Comparison of ENCODE assay signal across 8 cellular contexts in the genomic region with DNA sequence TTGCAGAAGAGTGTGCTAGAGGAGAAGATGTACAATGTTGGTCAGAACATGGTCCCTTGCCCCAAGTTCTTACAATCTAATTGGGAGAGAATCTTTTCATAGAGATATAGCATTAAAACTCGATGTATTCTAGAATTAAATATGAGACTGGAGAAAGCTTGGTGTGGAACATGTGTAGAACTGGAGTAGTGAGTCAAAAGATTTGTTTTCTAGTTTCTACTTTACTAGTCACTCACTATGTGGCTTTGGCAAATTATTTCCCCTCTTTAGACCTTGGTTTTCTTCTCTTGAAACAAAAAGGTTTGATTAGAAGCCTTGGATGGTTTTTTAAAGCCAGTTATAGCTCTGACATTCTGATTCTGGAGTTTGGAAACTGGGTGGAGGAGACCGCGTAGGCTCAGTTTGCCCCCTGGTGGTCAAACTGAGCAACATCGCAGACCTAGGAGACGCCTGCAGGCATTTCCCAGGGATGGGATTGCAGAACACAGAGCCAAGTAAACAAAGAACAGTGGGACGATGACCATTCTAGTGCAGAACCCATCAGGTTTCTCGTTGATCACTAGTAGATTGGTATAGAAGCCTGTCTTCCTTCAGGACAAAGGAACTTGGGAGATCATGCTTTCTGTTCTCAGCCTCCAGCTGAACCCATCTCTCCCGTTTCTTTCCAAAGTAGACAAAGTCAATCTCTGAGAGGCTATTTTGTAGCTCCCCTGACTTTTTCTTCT. TPM values are rescaled to one million over a fixed set of nuclear protein-coding genes. Genes with fewer than 3 reads are reported as not detected.
DNase-seq lines count a peak whose midpoint lies in the region; ATAC-seq and TF ChIP-seq lines count a peak whose summit lies in the region.
"Had no signal": no experiment of that assay in that cellular context is flagged by ENCODE, and none has a peak within 500 bp of the region (broad histone marks: within the 10 kb centered on the region; RNA-seq: fewer than 3 reads in every experiment).

No MANE protein-coding gene starts in this region.

- H2BK20ac ChIP-seq in IMR-90 (ENCODE audit: low read depth, low read length), result no peak overlapping the region

- no peak overlapping the region for H2AK5ac ChIP-seq in IMR-90 (ENCODE audit: low read depth, low read length)

- peaks cover 10% of the 10 kb centered on the region for H3K9me1 ChIP-seq in IMR-90 (ENCODE audit: insufficient read depth, low read length)

- H4K5ac ChIP-seq in IMR-90 (ENCODE audit: low read depth, low read length), result no peak overlapping the region

- 29% methylated on average over 6 of the region's 8 CpGs; no CpG with 5 or more reads in 1 of the 2 experiments for WGBS in IMR-90 (ENCODE audit: extremely low coverage in 2 of 2, insufficient read length in 1 of 2), 2 experiments
- 15 to 17% methylated on average over 8 of the region's 8 CpGs for WGBS in body of pancreas, 2 donors

- dilution Hi-C loops in IMR-90 (cut with HindIII; ENCODE audit: low sequenced_read_pairs, unreplicated experiment), result loop anchor here (25.0 kb wide), 1 partner anchor 127 kb away; no protein-coding TSS in a partner anchor

- H3K56ac ChIP-seq in IMR-90 (ENCODE audit: extremely low read depth, insufficient read depth, low read length), result no peak overlapping the region

- TF ChIP-seq CTCF in IMR-90 (conservative IDR thresholded peaks at IDR 0.05; ENCODE audit: low read depth, low read length) (peak; percentile 91), body of pancreas (IDR thresholded peaks at IDR 0.05) (peak; percentile 73 to 88 (median 79))

- H3K79me1 ChIP-seq in IMR-90 (ENCODE audit: low read depth in 1 of 2, low read length in 2 of 2), result peaks cover 0 to 6% of the 10 kb centered on the region in 2 experiments; a peak in 1 of 4 replicates

- H2BK120ac ChIP-seq in IMR-90 (ENCODE audit: low read depth, low read length), result no peak overlapping the region

- BruUV-seq in IMR-90 (replicated peaks; lab: Mats Ljungman, UMichigan), result no TSS peak

- peak; percentile 90 for TF ChIP-seq RAD21 in IMR-90 (IDR thresholded peaks at IDR 0.05; ENCODE audit: low read length)

- CTCF ChIA-PET in IMR-90 (lab: Yijun Ruan, JAX), result interaction anchor here (0.6 to 2.0 kb wide), 19 partner anchors 10 to 167 kb away, joined by 3 to 10 read pairs (median 3); no protein-coding TSS in a partner anchor

- peaks cover 8% of the 10 kb centered on the region for H3K4me1 ChIP-seq in IMR-90 (ENCODE audit: control insufficient read depth, insufficient read depth, low read length)
- no peaks in the 10 kb centered on the region for H3K4me1 ChIP-seq in SJCRH30
- H3K4me1 ChIP-seq in body of pancreas, result no peaks in the 10 kb centered on the region

- intact Hi-C loops in IMR-90 (cut with micrococcal nuclease) (loop anchor here (1.0 to 5.0 kb wide), 2 partner anchors 286 to 482 kb away; no protein-coding TSS in a partner anchor), body of pancreas (cut with DNase I) (loop anchor here (10.0 kb wide), 1 partner anchor 95 kb away; no protein-coding TSS in a partner anchor)

- in situ Hi-C loops in IMR-90 (cut with MboI; ENCODE audit: low sequenced_read_pairs), result loop anchor here (10.0 kb wide), 1 partner anchor 485 kb away; no protein-coding TSS in a partner anchor

- H2BK15ac ChIP-seq in IMR-90 (ENCODE audit: low read depth, low read length), result no peak overlapping the region

- peaks cover 4% of the 10 kb centered on the region; the same call in 1 of the 2 replicates for H3K27me3 ChIP-seq in IMR-90 (ENCODE audit: control insufficient read depth, insufficient read depth, low read length)
- no peaks in the 10 kb centered on the region for H3K27me3 ChIP-seq in SJCRH30
- H3K27me3 ChIP-seq in body of pancreas, result no peaks in the 10 kb centered on the region

- no peak overlapping the region for H2BK5ac ChIP-seq in IMR-90 (ENCODE audit: low read depth, low read length, poor library complexity, severe bottlenecking)

- H2AFZ ChIP-seq in IMR-90 (replicated peaks; ENCODE audit: low read length, poor library complexity), result no peak overlapping the region

- TF ChIP-seq POLR2A in IMR-90 (IDR thresholded peaks at IDR 0.05; ENCODE audit: low read depth, low read length) (no peak), body of pancreas (IDR thresholded peaks at IDR 0.05) (no peak)

- no peak overlapping the region for H3K27ac ChIP-seq in IMR-90 (ENCODE audit: insufficient read depth, low read length)
- no peak overlapping the region for H3K27ac ChIP-seq in SJCRH30
- no peak overlapping the region for H3K27ac ChIP-seq in body of pancreas

- H4K20me1 ChIP-seq in IMR-90 (ENCODE audit: insufficient read depth, low read length), result no peaks in the 10 kb centered on the region

- H3K9ac ChIP-seq in IMR-90 (ENCODE audit: low read depth, low read length), result no peak overlapping the region

- no peak overlapping the region for H3K18ac ChIP-seq in IMR-90 (ENCODE audit: low read depth, low read length)

- POLR2A ChIA-PET in IMR-90 (lab: Charles Lee; ENCODE audit: unreplicated experiment), result no interaction called here

- no peak overlapping the region for H4K8ac ChIP-seq in IMR-90 (ENCODE audit: low read depth in 2 of 2, low read length in 2 of 2)

- H3K9me3 ChIP-seq in IMR-90 (ENCODE audit: control insufficient read depth, insufficient read depth, low read length), result peaks cover 2% of the 10 kb centered on the region; the same call in 1 of the 2 replicates
- H3K9me3 ChIP-seq in SJCRH30 (replicated peaks), result no peaks in the 10 kb centered on the region
- no peaks in the 10 kb centered on the region for H3K9me3 ChIP-seq in body of pancreas

- peak; percentile 78 for DNase-seq in ELR (ENCODE audit: low read depth)
- peak; percentile 73 for DNase-seq in IMR-90
- peak; percentile 53 to 79 for DNase-seq in SJCRH30
- DNase-seq in body of pancreas, result peak; percentile 50 to 68 (median 64)
- DNase-seq in iPS-NIHi11 (ENCODE audit: low spot score), result peak; percentile 83
- DNase-seq in stimulated activated CD4-positive, alpha-beta T cell treated with anti-CD3 and anti-CD28 coated beads, Interleukin-2, amount 100 ng/mL, for 4 hours (ENCODE audit: low read depth), result peak; percentile 30

- no peak overlapping the region for H2AK9ac ChIP-seq in IMR-90 (replicated peaks; ENCODE audit: low read depth, low read length, poor library complexity)

- no peak overlapping the region for H3K4me3 ChIP-seq in IMR-90 (ENCODE audit: insufficient read depth, low read depth, low read length)
- no peak overlapping the region for H3K4me3 ChIP-seq in SJCRH30
- H3K4me3 ChIP-seq in body of pancreas, result no peak overlapping the region

- no peak overlapping the region for H3K4me2 ChIP-seq in IMR-90 (ENCODE audit: low read depth, low read length)

- ATAC-seq in IMR-90 (ENCODE audit: low read depth) (peak; percentile 93), body of pancreas (peak; percentile 95), HG03439 (IDR thresholded peaks at IDR 0.05; ENCODE audit: unreplicated experiment) (no peak)

- no peak overlapping the region for H3K23ac ChIP-seq in IMR-90 (ENCODE audit: low read depth, low read length)

- no peak overlapping the region for H3K14ac ChIP-seq in IMR-90 (replicated peaks; ENCODE audit: low read depth, low read length)

- no peak overlapping the region for H3K4ac ChIP-seq in IMR-90 (ENCODE audit: low read depth, low read length)

- H3K36me3 ChIP-seq in IMR-90 (ENCODE audit: control insufficient read depth, insufficient read depth, low read length) (no peaks in the 10 kb centered on the region), SJCRH30 (no peaks in the 10 kb centered on the region), body of pancreas (replicated peaks in 1 of 2; ENCODE audit: insufficient read depth in 1 of 2, low read depth in 2 of 2) (no peaks in the 10 kb centered on the region)

- H4K91ac ChIP-seq in IMR-90 (ENCODE audit: insufficient read depth, low read depth, low read length), result no peak overlapping the region

TF ChIP-seq in IMR-90, 13 proteins besides CTCF, POLR2A, EP300 and RAD21 (continues in another document):
- no peak for TF ChIP-seq CHD1 (IDR thresholded peaks at IDR 0.05; ENCODE audit: low read depth, low read length)
- TF ChIP-seq MAZ (IDR thresholded peaks at IDR 0.05; ENCODE audit: borderline replicate concordance, low read depth, low read length), result no peak
- TF ChIP-seq SMC3 (IDR thresholded peaks at IDR 0.05; ENCODE audit: low read depth, low read length), result peak; percentile 93
- TF ChIP-seq, protein P1, sequence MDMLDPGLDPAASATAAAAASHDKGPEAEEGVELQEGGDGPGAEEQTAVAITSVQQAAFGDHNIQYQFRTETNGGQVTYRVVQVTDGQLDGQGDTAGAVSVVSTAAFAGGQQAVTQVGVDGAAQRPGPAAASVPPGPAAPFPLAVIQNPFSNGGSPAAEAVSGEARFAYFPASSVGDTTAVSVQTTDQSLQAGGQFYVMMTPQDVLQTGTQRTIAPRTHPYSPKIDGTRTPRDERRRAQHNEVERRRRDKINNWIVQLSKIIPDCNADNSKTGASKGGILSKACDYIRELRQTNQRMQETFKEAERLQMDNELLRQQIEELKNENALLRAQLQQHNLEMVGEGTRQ (IDR thresholded peaks at IDR 0.05; ENCODE audit: low read depth, low read length), result no peak
- TF ChIP-seq NFE2L2 (IDR thresholded peaks at IDR 0.05; ENCODE audit: low read depth, low read length), result no peak
- TF ChIP-seq MAFK (IDR thresholded peaks at IDR 0.05; ENCODE audit: low read depth, low read length), result no peak
- TF ChIP-seq RCOR1 (IDR thresholded peaks at IDR 0.05; ENCODE audit: insufficient replicate concordance, low read length), result no peak
- TF ChIP-seq MXI1 (IDR thresholded peaks at IDR 0.05; ENCODE audit: borderline replicate concordance, low read depth, low read length), result no peak
- no peak for TF ChIP-seq FOS (IDR thresholded peaks at IDR 0.05; ENCODE audit: low read depth, low read length)
- 0 out of 2 replicates have a peak, but pooled peaks have one; percentile 22 for TF ChIP-seq RFX5 (IDR thresholded peaks at IDR 0.05; ENCODE audit: low read depth, low read length)
- TF ChIP-seq BHLHE40 (IDR thresholded peaks at IDR 0.05; ENCODE audit: low read depth, low read length), result no peak
- TF ChIP-seq CEBPB (IDR thresholded peaks at IDR 0.05; ENCODE audit: low read depth, low read length), result peak; percentile 63

RNA-seq across cellular contexts. Expression of gene CHRDL2, which starts 8.5 kb away (rescaled TPM):
- not detected in 2 replicates for total RNA-seq in IMR-90 (2012; rRNA removed)
- polyA plus RNA-seq in IMR-90 (2012; rRNA removed), result 0.37 and 0.80 TPM in 2 replicates
- polyA plus RNA-seq in IMR-90 (2012; cell fraction: cytosol; rRNA removed), result 0.95 and 2.3 TPM in 2 replicates
- polyA plus RNA-seq in IMR-90 (2012; cell fraction: nucleus; rRNA removed; ENCODE audit: low replicate concordance), result 0.64 and 0.66 TPM in 2 replicates
- total RNA-seq in SJCRH30 (2014; rRNA removed; shearing (Covaris generic)), result not detected in 2 replicates
- not detected for total RNA-seq in body of pancreas
- total RNA-seq: subcutaneous adipose tissue had no signal

RNA-seq across cellular contexts. Expression of gene RNF169, which starts 8.9 kb away (rescaled TPM):
- 23.3 and 28.1 TPM in 2 replicates for total RNA-seq in IMR-90 (2012; rRNA removed)
- polyA plus RNA-seq in IMR-90 (2012; rRNA removed), result 3.0 and 3.6 TPM in 2 replicates
- 0.73 and 0.82 TPM in 2 replicates for polyA plus RNA-seq in IMR-90 (2012; cell fraction: cytosol; rRNA removed)
- polyA plus RNA-seq in IMR-90 (2012; cell fraction: nucleus; rRNA removed; ENCODE audit: low replicate concordance), result 1.2 and 7.6 TPM in 2 replicates
- total RNA-seq in SJCRH30 (2014; rRNA removed; shearing (Covaris generic)), result 16.0 and 17.8 TPM in 2 replicates
- 10 to 100 TPM; 10.2 to 15.0 TPM for total RNA-seq in body of pancreas

Comparison
In these comparisons a context has a peak if more than half of its experiments do, and no peak if none do; other contexts are left out.
1. DNase-seq: peak in every context shown above with its lines; median percentile 83 in iPS-NIHi11; 78 in ELR; 73 in IMR-90; 66 in SJCRH30; 64 in body of pancreas; 30 in stimulated activated CD4-positive, alpha-beta T cell treated with anti-CD3 and anti-CD28 coated beads, Interleukin-2, amount 100 ng/mL, for 4 hours.